13 cellular contexts compared by ENCODE assay signal in the genomic region with DNA sequence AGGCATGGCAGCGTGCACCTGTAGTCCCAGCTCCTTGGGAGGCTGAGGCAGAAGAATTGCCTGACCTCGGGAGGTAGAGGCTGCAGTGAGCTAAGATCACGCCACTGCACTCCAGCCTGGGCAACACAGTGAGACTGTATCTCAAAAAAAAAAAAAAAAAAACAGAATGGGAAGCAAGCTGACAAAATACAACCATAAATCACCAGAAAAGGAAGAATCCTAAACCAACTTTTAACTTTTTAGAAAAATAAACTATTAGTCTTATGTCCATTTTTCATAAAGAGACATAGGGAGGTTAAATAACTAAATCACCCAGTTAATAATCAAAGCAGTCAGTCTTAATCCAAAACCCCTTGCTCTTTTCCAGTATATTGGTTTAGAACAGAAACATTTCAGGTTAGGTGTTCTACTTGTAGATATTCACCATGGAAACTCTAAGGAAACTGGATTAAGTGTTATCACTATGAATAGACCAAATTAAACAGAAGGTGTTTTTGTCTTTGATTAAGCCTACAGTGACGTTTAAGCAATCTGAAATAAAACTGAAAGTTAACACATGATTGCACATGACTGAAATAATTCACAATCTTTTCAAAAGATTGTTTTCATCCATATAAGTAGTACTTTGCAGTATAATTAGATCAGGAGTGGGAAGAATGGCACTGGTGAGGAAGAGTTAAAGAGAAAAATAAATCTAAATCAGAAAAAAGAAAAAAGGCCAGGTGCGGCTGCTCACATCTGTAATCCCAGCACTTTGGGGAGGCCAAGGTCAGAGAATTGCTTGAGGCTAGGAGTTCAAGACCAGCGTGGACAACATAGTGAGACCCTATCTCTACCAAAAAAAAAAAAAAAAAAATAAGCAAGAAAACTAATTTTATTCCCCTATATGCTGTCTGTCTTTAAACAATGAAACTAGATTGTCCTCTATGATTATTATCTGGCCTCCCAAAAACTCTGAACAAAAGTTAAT.
"Had no signal": no experiment of that assay in that cellular context is flagged by ENCODE, and none has a peak within 500 bp of the region (broad histone marks: within the 10 kb centered on the region; RNA-seq: fewer than 3 reads in every experiment).

No MANE protein-coding gene starts in this region.

- ATAC-seq: psoas muscle, sciatic nerve had no signal

- H3K4me3 ChIP-seq: esophagus muscularis mucosa, lower lobe of right lung, psoas muscle, spleen had no signal

- H3K9me3 Mint-ChIP-seq: activated CD4-positive, alpha-beta T cell treated with anti-CD3 and anti-CD28 coated beads, Interleukin-2, amount 10 ng/mL, durations not matched to agents 7 days and 5 days; activated T-helper 1 cell treated with anti-CD3 and anti-CD28 coated beads, Interleukin-12 subunit alpha, Interleukin-12 subunit beta, Interleukin-2, Interleukin-4 antibody, amounts not matched to agents 30 ng/mL and 10 ng/mL and 1 ng/mL, durations not matched to agents 14 hours and 24 hours and 36 hours had no signal

- H3K9me3 ChIP-seq: esophagus muscularis mucosa, lower lobe of right lung, psoas muscle, spleen had no signal

- H3K27ac Mint-ChIP-seq: activated CD4-positive, alpha-beta T cell treated with anti-CD3 and anti-CD28 coated beads, Interleukin-2, amount 10 ng/mL, durations not matched to agents 7 days and 5 days; activated T-helper 1 cell treated with anti-CD3 and anti-CD28 coated beads, Interleukin-12 subunit alpha, Interleukin-12 subunit beta, Interleukin-2, Interleukin-4 antibody, amounts not matched to agents 30 ng/mL and 10 ng/mL and 1 ng/mL, durations not matched to agents 14 hours and 24 hours and 36 hours had no signal

- H3K27me3 ChIP-seq: esophagus muscularis mucosa had no signal

- H3K4me3 Mint-ChIP-seq: activated CD4-positive, alpha-beta T cell treated with anti-CD3 and anti-CD28 coated beads, Interleukin-2, amount 10 ng/mL, durations not matched to agents 7 days and 5 days; activated T-helper 1 cell treated with anti-CD3 and anti-CD28 coated beads, Interleukin-12 subunit alpha, Interleukin-12 subunit beta, Interleukin-2, Interleukin-4 antibody, amounts not matched to agents 30 ng/mL and 10 ng/mL and 1 ng/mL, durations not matched to agents 14 hours and 24 hours and 36 hours had no signal

- H3K36me3 ChIP-seq: esophagus muscularis mucosa, lower lobe of right lung, spleen had no signal

- DNase-seq: activated CD4-positive, alpha-beta T cell treated with anti-CD3 and anti-CD28 coated beads, Interleukin-2, amount 10 ng/mL, durations not matched to agents 7 days and 5 days; activated naive CD4-positive, alpha-beta T cell; aorta; foreskin fibroblast; glutamatergic neuron; lower lobe of right lung; psoas muscle; spleen; SW 1271 had no signal

- H3K27ac ChIP-seq: lower lobe of right lung, psoas muscle had no signal

- FAIRE-seq: colon had no signal
